In genomic region chr12:113464852-113465719, GRCh38 we compare ENCODE assay signal across 15 cellular contexts. TPM values are rescaled to one million over a fixed set of nuclear protein-coding genes. Genes with fewer than 3 reads are reported as not detected.
A peak's percentile ranks its signal among the peaks of the same experiment; 100 is the strongest.
DNase-seq lines count a peak whose midpoint lies in the region; ATAC-seq and TF ChIP-seq lines count a peak whose summit lies in the region.
"Had no signal": no experiment of that assay in that cellular context is flagged by ENCODE, and none has a peak within 500 bp of the region (broad histone marks: within the 10 kb centered on the region; RNA-seq: fewer than 3 reads in every experiment).

No MANE protein-coding gene starts in this region.

- no peak for DNase-seq in activated naive CD8-positive, alpha-beta T cell treated with anti-CD3 and anti-CD28 coated beads, Interleukin-2, amount 50 U/mL, for 24 hours
- DNase-seq in NCI-H774 (lab: John Stamatoyannopoulos, UW): peak; percentile 48
- DNase-seq in esophagus muscularis mucosa (ENCODE audit: extremely low spot score): no peak
- no peak for DNase-seq in smooth muscle cell (lab: John Stamatoyannopoulos, UW; ENCODE audit: unreplicated experiment)
- no peak for DNase-seq in SKM-1 (lab: John Stamatoyannopoulos, UW; ENCODE audit: unreplicated experiment)
- DNase-seq in Ammon's horn (ENCODE audit: low spot score): no peak
- no peak for DNase-seq in KG1 (lab: John Stamatoyannopoulos, UW)
- DNase-seq: activated CD4-positive, alpha-beta T cell treated with anti-CD3 and anti-CD28 coated beads for 4 hours; amygdala; erythroblast; SIG-M5 had no signal

- H3K27ac ChIP-seq in esophagus muscularis mucosa (replicated peaks in 1 of 4): no peak overlapping the region
- no peak overlapping the region for H3K27ac ChIP-seq in smooth muscle cell (ENCODE audit: low read depth)
- H3K27ac ChIP-seq: C4-2B had no signal

- H3F3A ChIP-seq in smooth muscle cell (ENCODE audit: low read depth): no peaks in the 10 kb centered on the region

- no peak for TF ChIP-seq CTCF in esophagus muscularis mucosa (IDR thresholded peaks at IDR 0.05)
- no peak for TF ChIP-seq CTCF in smooth muscle cell (IDR thresholded peaks at IDR 0.05; ENCODE audit: borderline replicate concordance, insufficient read depth, poor library complexity, severe bottlenecking)

- no peaks in the 10 kb centered on the region for H4K20me1 ChIP-seq in smooth muscle cell (ENCODE audit: low read depth)

- ATAC-seq in activated naive CD8-positive, alpha-beta T cell treated with anti-CD3 and anti-CD28 coated beads, Interleukin-2, amount 50 U/mL, for 24 hours: no peak

- H3K4me3 Mint-ChIP-seq in activated naive CD8-positive, alpha-beta T cell: peak overlapping the region; percentile 52
- H3K4me3 Mint-ChIP-seq in activated naive CD8-positive, alpha-beta T cell treated with anti-CD3 and anti-CD28 coated beads, Interleukin-2, amount 50 U/mL, for 24 hours: no peak overlapping the region

- H3K27me3 ChIP-seq in esophagus muscularis mucosa (peaks cover 6 to 97% (median 80%) of the 10 kb centered on the region in 4 donors), smooth muscle cell (ENCODE audit: low read depth) (peaks cover 99% of the 10 kb centered on the region)

- H3K9me3 Mint-ChIP-seq in activated naive CD8-positive, alpha-beta T cell (ENCODE audit: low read depth): no peaks in the 10 kb centered on the region
- H3K9me3 Mint-ChIP-seq in activated naive CD8-positive, alpha-beta T cell treated with anti-CD3 and anti-CD28 coated beads, Interleukin-2, amount 50 U/mL, for 24 hours: no peaks in the 10 kb centered on the region

- TF ChIP-seq EP300 in esophagus muscularis mucosa (IDR thresholded peaks at IDR 0.05): no peak

- H3K4me1 ChIP-seq in esophagus muscularis mucosa (peaks cover 36 to 65% (median 56%) of the 10 kb centered on the region in 4 donors), smooth muscle cell (ENCODE audit: low read depth) (peaks cover 43% of the 10 kb centered on the region)

- no peak overlapping the region for H3K27ac Mint-ChIP-seq in activated naive CD8-positive, alpha-beta T cell
- H3K27ac Mint-ChIP-seq in activated naive CD8-positive, alpha-beta T cell treated with anti-CD3 and anti-CD28 coated beads, Interleukin-2, amount 50 U/mL, for 24 hours: no peak overlapping the region

- H2AFZ ChIP-seq in smooth muscle cell (ENCODE audit: low read depth): no peak overlapping the region

- no peaks in the 10 kb centered on the region for H3K79me2 ChIP-seq in smooth muscle cell (ENCODE audit: low read depth)

- H3K4me3 ChIP-seq in esophagus muscularis mucosa (peak overlapping the region; percentile 30 to 40 (median 38)), smooth muscle cell (peak overlapping the region; percentile 31)

- TF ChIP-seq POLR2A in esophagus muscularis mucosa (IDR thresholded peaks at IDR 0.05; ENCODE audit: low read depth): no peak

- peak overlapping the region; percentile 81 for H3K4me2 ChIP-seq in smooth muscle cell

- WGBS in esophagus muscularis mucosa: 3% methylated on average over 29 of the region's 64 CpGs
- 4% methylated on average over 47 of the region's 64 CpGs for WGBS in smooth muscle cell (ENCODE audit: low lambda C conversion rate)

- no peak overlapping the region for H3K9ac ChIP-seq in smooth muscle cell (ENCODE audit: low read depth)

- H3K36me3 ChIP-seq in esophagus muscularis mucosa (no peaks in the 10 kb centered on the region), smooth muscle cell (ENCODE audit: low read depth) (no peaks in the 10 kb centered on the region)

- H3K36me3 Mint-ChIP-seq in activated naive CD8-positive, alpha-beta T cell: no peaks in the 10 kb centered on the region
- no peaks in the 10 kb centered on the region for H3K36me3 Mint-ChIP-seq in activated naive CD8-positive, alpha-beta T cell treated with anti-CD3 and anti-CD28 coated beads, Interleukin-2, amount 50 U/mL, for 24 hours (ENCODE audit: low read depth)

- intact Hi-C loops in esophagus muscularis mucosa (cut with DNase I): loop anchor here (10.0 kb wide), 1 partner anchor 450 kb away; no protein-coding TSS in a partner anchor

- peaks cover 36% of the 10 kb centered on the region for H3K4me1 Mint-ChIP-seq in activated naive CD8-positive, alpha-beta T cell (ENCODE audit: low read depth)
- H3K4me1 Mint-ChIP-seq in activated naive CD8-positive, alpha-beta T cell treated with anti-CD3 and anti-CD28 coated beads, Interleukin-2, amount 50 U/mL, for 24 hours: peaks cover 31% of the 10 kb centered on the region

- H3K27me3 Mint-ChIP-seq in activated naive CD8-positive, alpha-beta T cell: peaks cover 39% of the 10 kb centered on the region
- peaks cover 80% of the 10 kb centered on the region for H3K27me3 Mint-ChIP-seq in activated naive CD8-positive, alpha-beta T cell treated with anti-CD3 and anti-CD28 coated beads, Interleukin-2, amount 50 U/mL, for 24 hours

- H3K9me3 ChIP-seq in esophagus muscularis mucosa (no peaks in the 10 kb centered on the region), smooth muscle cell (replicated peaks; ENCODE audit: low read depth) (no peaks in the 10 kb centered on the region)

RNA-seq across cellular contexts. Expression of gene LHX5, which starts 6.6 kb away (rescaled TPM):
- total RNA-seq in esophagus muscularis mucosa (not detected), smooth muscle cell (not detected in 2 replicates)
- not detected in 2 replicates for polyA plus RNA-seq in smooth muscle cell
- total RNA-seq: HT1080, renal cortical epithelial cell had no signal

RNA-seq across cellular contexts. Expression of gene SDSL, which starts 42.9 kb away (rescaled TPM):
- total RNA-seq in esophagus muscularis mucosa (1 to 10 TPM; 2.7 to 5.6 (median 3.2) TPM), smooth muscle cell (0.81 and 6.7 TPM in 2 replicates)
- 3.6 and 5.4 TPM in 2 replicates for polyA plus RNA-seq in smooth muscle cell
